In the genomic region with DNA sequence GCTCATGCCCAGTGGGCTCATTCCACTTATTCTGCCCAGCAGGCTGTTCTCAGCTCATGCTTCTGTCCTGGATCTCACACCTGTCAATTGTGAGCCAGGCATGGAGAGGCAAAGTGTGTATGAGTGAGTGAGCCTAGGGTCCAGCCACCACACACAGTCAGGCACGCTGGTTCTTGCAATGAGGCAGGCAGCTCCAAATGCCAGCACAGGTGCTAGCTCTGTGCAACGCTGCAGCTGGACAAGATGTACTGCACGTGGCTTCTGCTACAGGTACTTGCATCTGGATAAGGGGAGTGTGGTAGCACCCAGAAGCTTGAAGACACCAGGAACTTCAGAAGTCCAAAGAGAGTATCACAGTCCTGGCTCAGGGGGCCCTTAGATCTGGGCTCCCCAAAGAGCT, we compare ENCODE assay signal across 28 cellular contexts.
"Had no signal": no experiment of that assay in that cellular context is flagged by ENCODE, and none has a peak within 500 bp of the region (broad histone marks: within the 10 kb centered on the region; RNA-seq: fewer than 3 reads in every experiment).

No MANE protein-coding gene starts in this region.

- DNase-seq: colonic mucosa; cortex of kidney; dermis blood vessel endothelial cell; dorsolateral prefrontal cortex; effector CD4-positive, alpha-beta T cell; effector CD8-positive, alpha-beta T cell; effector memory CD4-positive, alpha-beta T cell; effector memory CD8-positive, alpha-beta T cell; endodermal cell; erythroblast; esophagus squamous epithelium; foreskin fibroblast; foreskin keratinocyte; foreskin melanocyte; gastrocnemius medialis; glutamatergic neuron; head of caudate nucleus; heart left ventricle; heart right ventricle had no signal

- H3K27ac ChIP-seq: colonic mucosa, coronary artery, dorsolateral prefrontal cortex, epithelial cell of prostate, esophagus muscularis mucosa, esophagus squamous epithelium, foreskin keratinocyte, gastrocnemius medialis, gastroesophageal sphincter, heart left ventricle, heart right ventricle had no signal

- FAIRE-seq: colon, endometrium, endothelial cell of umbilical vein, frontal cortex had no signal

- H3K4me1 ChIP-seq: colonic mucosa, esophagus muscularis mucosa, esophagus squamous epithelium, foreskin keratinocyte, gastrocnemius medialis, gastroesophageal sphincter, heart left ventricle, heart right ventricle had no signal

- H3K9me3 ChIP-seq: colonic mucosa, esophagus muscularis mucosa, gastrocnemius medialis, gastroesophageal sphincter had no signal

- H3K27me3 ChIP-seq: colonic mucosa, esophagus muscularis mucosa, esophagus squamous epithelium, foreskin keratinocyte, gastrocnemius medialis, gastroesophageal sphincter, heart left ventricle, heart right ventricle had no signal

- H3K4me3 ChIP-seq: colonic mucosa, coronary artery, dorsolateral prefrontal cortex, esophagus muscularis mucosa, esophagus squamous epithelium, gastrocnemius medialis, gastroesophageal sphincter, heart left ventricle, heart right ventricle had no signal

- H3K36me3 ChIP-seq: colonic mucosa, esophagus muscularis mucosa, esophagus squamous epithelium, gastrocnemius medialis, gastroesophageal sphincter, heart left ventricle, heart right ventricle had no signal

- ATAC-seq: effector memory CD8-positive, alpha-beta T cell; esophagus mucosa; foreskin keratinocyte; gastrocnemius medialis; gastroesophageal sphincter; heart left ventricle; heart right ventricle had no signal
